Comparison of ENCODE assay signal across 24 cellular contexts in the genomic region with DNA sequence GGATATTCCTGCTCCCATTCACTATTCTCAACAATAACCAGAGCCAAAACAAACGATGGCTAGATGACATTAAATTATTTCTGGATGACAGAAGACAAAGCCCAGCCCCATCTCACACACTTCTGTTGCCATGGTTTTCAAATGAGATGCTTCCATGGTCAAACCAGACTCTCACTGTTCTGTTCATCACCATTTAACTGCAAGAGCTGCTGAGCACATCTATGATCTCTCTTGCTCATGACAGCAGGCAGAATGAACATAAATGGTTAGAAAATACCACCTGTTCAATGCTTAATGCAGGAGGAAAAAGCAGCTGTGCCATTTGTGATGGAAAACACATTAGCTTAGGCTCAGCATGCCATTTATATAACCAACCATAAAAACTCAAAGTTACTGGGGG.
"Had no signal": no experiment of that assay in that cellular context is flagged by ENCODE, and none has a peak within 500 bp of the region (broad histone marks: within the 10 kb centered on the region; RNA-seq: fewer than 3 reads in every experiment).

No MANE protein-coding gene starts in this region.

- H3K4me1 Mint-ChIP-seq: mesothelial cell of epicardium; naive B cell; natural killer cell; nephron progenitor cell; stimulated activated naive B cell treated with anti-CD40 and anti-IgM and Interleukin-4, amounts not matched to agents 10 μg/mL and 1 μg/mL and 100 μg/mL, for 72 hours had no signal

- H3K4me3 Mint-ChIP-seq: mesothelial cell of epicardium; naive B cell; natural killer cell; nephron progenitor cell; stimulated activated naive B cell treated with anti-CD40 and anti-IgM and Interleukin-4, amounts not matched to agents 10 μg/mL and 1 μg/mL and 100 μg/mL, for 72 hours had no signal

- H3K27ac Mint-ChIP-seq: mesothelial cell of epicardium; naive B cell; natural killer cell; nephron progenitor cell; progenitor cell of endocrine pancreas; stimulated activated naive B cell treated with anti-CD40 and anti-IgM and Interleukin-4, amounts not matched to agents 10 μg/mL and 1 μg/mL and 100 μg/mL, for 72 hours had no signal

- H3K36me3 Mint-ChIP-seq: mesothelial cell of epicardium; naive B cell; natural killer cell; stimulated activated naive B cell treated with anti-CD40 and anti-IgM and Interleukin-4, amounts not matched to agents 10 μg/mL and 1 μg/mL and 100 μg/mL, for 72 hours had no signal

- H3K27ac ChIP-seq: left ventricle myocardium inferior, ovary, skin epidermis, stomach, testis, thyroid gland, transverse colon, upper lobe of left lung, vagina had no signal

- DNase-seq: islet precursor cell; left ventricle myocardium inferior; mesendoderm; naive B cell; natural killer cell; nephron progenitor cell; ovary; right cardiac atrium; stimulated activated CD4-positive, alpha-beta T cell treated with anti-CD3 and anti-CD28 coated beads, Interleukin-12 subunit alpha, Interleukin-12 subunit beta, amount 100 ng/mL, for 4 hours; stimulated activated CD4-positive, alpha-beta T cell treated with anti-CD3 and anti-CD28 coated beads, Interleukin-15, amount 100 ng/mL, for 24 hours; stimulated activated CD4-positive, alpha-beta T cell treated with anti-CD3 and anti-CD28 coated beads, Interleukin-2, amount 100 ng/mL, for 24 hours; stimulated activated CD4-positive, alpha-beta T cell treated with anti-CD3 and anti-CD28 coated beads, Interleukin-4, amount 100 ng/mL, for 1 hour; stimulated activated naive B cell treated with anti-CD40 and anti-IgM and Interleukin-4, amounts not matched to agents 10 μg/mL and 1 μg/mL and 100 μg/mL, for 72 hours; stimulated activated naive CD8-positive, alpha-beta T cell treated with anti-CD3 and anti-CD28 coated beads, Interleukin-15, Interleukin-2, amounts not matched to agents 100 U/mL and 50 U/mL, for 24 hours; stomach; testis; thyroid gland; transverse colon; upper lobe of left lung had no signal

- H3K27me3 Mint-ChIP-seq: naive B cell; progenitor cell of endocrine pancreas; stimulated activated naive B cell treated with anti-CD40 and anti-IgM and Interleukin-4, amounts not matched to agents 10 μg/mL and 1 μg/mL and 100 μg/mL, for 72 hours had no signal

- H3K27me3 ChIP-seq: ovary, stomach, testis, thyroid gland, transverse colon, upper lobe of left lung, vagina had no signal

- H3K4me1 ChIP-seq: left ventricle myocardium inferior, stomach, testis, thyroid gland, transverse colon, upper lobe of left lung, vagina had no signal

- H3K36me3 ChIP-seq: left ventricle myocardium inferior, ovary, stomach, thyroid gland, transverse colon, upper lobe of left lung, vagina had no signal

- H3K4me3 ChIP-seq: left ventricle myocardium inferior, lung, ovary, skin epidermis, stomach, testis, thyroid gland, transverse colon, upper lobe of left lung, vagina had no signal

- H3K9me3 ChIP-seq: ovary, testis, thyroid gland, upper lobe of left lung, vagina had no signal

- H3K9me3 Mint-ChIP-seq: stimulated activated naive B cell treated with anti-CD40 and anti-IgM and Interleukin-4, amounts not matched to agents 10 μg/mL and 1 μg/mL and 100 μg/mL, for 72 hours had no signal
